ENCODE assay signal across 1 cellular context in genomic region chr1:201504179-201504631, GRCh38.
TF ChIP-seq lines count a peak whose summit lies in the region.

No MANE protein-coding gene starts in this region.

TF ChIP-seq in GM23338, 12 proteins besides CTCF, POLR2A, EP300 and RAD21 (continued from another document):
- no peak for TF ChIP-seq ZNF462 (CRISPR knock-in tag; IDR thresholded peaks at IDR 0.05)
- no peak for TF ChIP-seq EZH2 (IDR thresholded peaks at IDR 0.05; ENCODE audit: low read depth, unreplicated experiment)
- no peak for TF ChIP-seq REST (IDR thresholded peaks at IDR 0.05; ENCODE audit: unreplicated experiment)
- no peak for TF ChIP-seq CREB1 (CRISPR knock-in tag; IDR thresholded peaks at IDR 0.05; ENCODE audit: low read depth)
- no peak for TF ChIP-seq NANOG (IDR thresholded peaks at IDR 0.05; ENCODE audit: borderline replicate concordance)
- TF ChIP-seq STAT1 (IDR thresholded peaks at IDR 0.05; ENCODE audit: unreplicated experiment) = no peak
- no peak for TF ChIP-seq JUNB (IDR thresholded peaks at IDR 0.05; ENCODE audit: unreplicated experiment)
- no peak for TF ChIP-seq ZNF114 (CRISPR knock-in tag; IDR thresholded peaks at IDR 0.05)
- TF ChIP-seq POLR2AphosphoS5 (IDR thresholded peaks at IDR 0.05; ENCODE audit: low read depth) = no peak
